26 cellular contexts compared by ENCODE assay signal in the genomic region with DNA sequence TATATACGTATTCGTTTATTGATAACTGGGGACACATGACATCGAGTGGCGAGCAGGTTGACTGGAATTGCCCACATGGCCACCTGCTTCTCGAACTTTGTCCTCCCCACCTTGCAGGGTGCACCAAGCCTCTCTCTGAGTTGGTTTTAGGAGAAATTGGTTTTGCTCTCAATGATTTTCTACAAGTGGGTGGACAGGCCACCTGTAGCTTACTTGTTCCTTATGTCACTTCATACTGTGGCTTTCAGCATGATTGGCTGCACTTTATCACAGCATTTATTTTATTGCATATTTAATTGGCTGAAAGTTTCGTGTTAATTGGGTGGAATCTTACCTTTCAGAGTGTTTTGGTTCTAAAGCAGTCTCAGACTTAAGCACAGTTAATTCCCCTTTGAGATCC.
"Had no signal": no experiment of that assay in that cellular context is flagged by ENCODE, and none has a peak within 500 bp of the region (broad histone marks: within the 10 kb centered on the region; RNA-seq: fewer than 3 reads in every experiment).

No MANE protein-coding gene starts in this region.

- H3K36me3 ChIP-seq: adrenal gland, WERI-Rb-1 had no signal

- ATAC-seq: activated CD4-positive, CD25-positive, alpha-beta regulatory T cell treated with anti-CD3 and anti-CD28 coated beads, Interleukin-2, amount 50 U/mL, for 24 hours; activated CD8-positive, alpha-beta T cell treated with anti-CD3 and anti-CD28 coated beads for 36 hours; activated naive CD8-positive, alpha-beta T cell treated with anti-CD3 and anti-CD28 coated beads, Interleukin-2, amount 50 U/mL, for 24 hours; body of pancreas; effector memory CD8-positive, alpha-beta T cell had no signal

- H3K27me3 Mint-ChIP-seq: activated B cell treated with CpG ODN at 0.5 μM for 24 hours; activated CD8-positive, alpha-beta T cell treated with anti-CD3 and anti-CD28 coated beads for 36 hours; activated naive CD8-positive, alpha-beta T cell treated with anti-CD3 and anti-CD28 coated beads for 36 hours; activated naive CD8-positive, alpha-beta T cell treated with anti-CD3 and anti-CD28 coated beads, Interleukin-2, amount 50 U/mL, for 24 hours had no signal

- H3K4me1 ChIP-seq: adrenal gland, body of pancreas had no signal

- H3K27ac ChIP-seq: adrenal gland, body of pancreas, epithelial cell of prostate, WERI-Rb-1 had no signal

- H3K9me3 ChIP-seq: adrenal gland, body of pancreas had no signal

- DNase-seq: activated B cell treated with CpG ODN at 0.5 μM for 24 hours; activated CD4-positive, alpha-beta T cell treated with anti-CD3 and anti-CD28 coated beads for 48 hours; activated CD4-positive, alpha-beta T cell treated with anti-CD3 and anti-CD28 coated beads, Interleukin-2, amount 50 U/mL, for 1 hour; activated CD8-positive, alpha-beta T cell treated with anti-CD3 and anti-CD28 coated beads for 36 hours; activated effector memory CD4-positive, alpha-beta T cell treated with anti-CD3 and anti-CD28 coated beads, Interleukin-2, amount 50 U/mL, for 16 hours; activated naive CD4-positive, alpha-beta T cell treated with anti-CD3 and anti-CD28 coated beads for 36 hours; activated naive CD8-positive, alpha-beta T cell treated with anti-CD3 and anti-CD28 coated beads for 36 hours; activated naive CD8-positive, alpha-beta T cell treated with anti-CD3 and anti-CD28 coated beads, Interleukin-2, amount 50 U/mL, for 24 hours; activated T-cell treated with anti-CD3 and anti-CD28 coated beads, Interleukin-2, amount 50 U/mL, for 1 hour; amygdala; aorta; body of pancreas; caudate nucleus; cortex of kidney; dermis blood vessel endothelial cell; effector CD4-positive, alpha-beta T cell; effector memory CD8-positive, alpha-beta T cell; foreskin fibroblast; T-helper 2 cell; WERI-Rb-1 had no signal

- H3K4me3 ChIP-seq: adrenal gland, body of pancreas had no signal

- H3K36me3 Mint-ChIP-seq: activated naive CD4-positive, alpha-beta T cell treated with anti-CD3 and anti-CD28 coated beads, Interleukin-2, amount 50 U/mL, for 24 hours; activated naive CD8-positive, alpha-beta T cell treated with anti-CD3 and anti-CD28 coated beads for 36 hours had no signal

- H3K27me3 ChIP-seq: adrenal gland, body of pancreas had no signal

- H3K4me1 Mint-ChIP-seq: activated B cell treated with CpG ODN at 0.5 μM for 24 hours; activated naive CD4-positive, alpha-beta T cell treated with anti-CD3 and anti-CD28 coated beads, Interleukin-2, amount 50 U/mL, for 24 hours; activated naive CD8-positive, alpha-beta T cell treated with anti-CD3 and anti-CD28 coated beads for 36 hours; activated naive CD8-positive, alpha-beta T cell treated with anti-CD3 and anti-CD28 coated beads, Interleukin-2, amount 50 U/mL, for 24 hours had no signal

- H3K4me3 Mint-ChIP-seq: activated B cell treated with CpG ODN at 0.5 μM for 24 hours; activated CD8-positive, alpha-beta T cell treated with anti-CD3 and anti-CD28 coated beads for 36 hours; activated naive CD4-positive, alpha-beta T cell treated with anti-CD3 and anti-CD28 coated beads for 36 hours; activated naive CD4-positive, alpha-beta T cell treated with anti-CD3 and anti-CD28 coated beads, Interleukin-2, amount 50 U/mL, for 24 hours; activated naive CD8-positive, alpha-beta T cell treated with anti-CD3 and anti-CD28 coated beads for 36 hours; activated naive CD8-positive, alpha-beta T cell treated with anti-CD3 and anti-CD28 coated beads, Interleukin-2, amount 50 U/mL, for 24 hours; activated T-helper 1 cell treated with anti-CD3 and anti-CD28 coated beads, Interleukin-12 subunit alpha, Interleukin-12 subunit beta, Interleukin-2, Interleukin-4 antibody, amounts not matched to agents 30 ng/mL and 10 ng/mL and 1 ng/mL, durations not matched to agents 14 hours and 24 hours and 36 hours; effector memory CD8-positive, alpha-beta T cell had no signal

- H3K27ac Mint-ChIP-seq: activated B cell treated with CpG ODN at 0.5 μM for 24 hours; activated CD8-positive, alpha-beta T cell treated with anti-CD3 and anti-CD28 coated beads for 36 hours; activated naive CD4-positive, alpha-beta T cell treated with anti-CD3 and anti-CD28 coated beads for 36 hours; activated naive CD4-positive, alpha-beta T cell treated with anti-CD3 and anti-CD28 coated beads, Interleukin-2, amount 50 U/mL, for 24 hours; activated naive CD8-positive, alpha-beta T cell treated with anti-CD3 and anti-CD28 coated beads for 36 hours; activated naive CD8-positive, alpha-beta T cell treated with anti-CD3 and anti-CD28 coated beads, Interleukin-2, amount 50 U/mL, for 24 hours; activated T-helper 1 cell treated with anti-CD3 and anti-CD28 coated beads, Interleukin-12 subunit alpha, Interleukin-12 subunit beta, Interleukin-2, Interleukin-4 antibody, amounts not matched to agents 30 ng/mL and 10 ng/mL and 1 ng/mL, durations not matched to agents 14 hours and 24 hours and 36 hours; activated T-helper 2 cell treated with anti-CD3 and anti-CD28 coated beads, Interferon-gamma antibody, Interleukin-2, Interleukin-4, amounts not matched to agents 10 μg/mL and 5 μg/mL and 100 μg/mL, durations not matched to agents 14 hours and 24 hours and 36 hours; effector memory CD8-positive, alpha-beta T cell had no signal
